In genomic region chr17:8220783-8221662, GRCh38 we compare ENCODE assay signal across 8 cellular contexts. TPM values are rescaled to one million over a fixed set of nuclear protein-coding genes. Genes with fewer than 3 reads are reported as not detected.
DNase-seq lines count a peak whose midpoint lies in the region; ATAC-seq, FAIRE-seq and TF ChIP-seq lines count a peak whose summit lies in the region.

No MANE protein-coding gene starts in this region.

- peaks cover 26% of the 10 kb centered on the region for H3K4me1 Mint-ChIP-seq in activated naive CD4-positive, alpha-beta T cell treated with anti-CD3 and anti-CD28 coated beads for 36 hours (ENCODE audit: low read depth)
- H3K4me1 Mint-ChIP-seq in stimulated activated naive CD8-positive, alpha-beta T cell treated with anti-CD3 and anti-CD28 coated beads, Interleukin-15, amount 100 ng/mL, for 72 hours: peaks cover 63% of the 10 kb centered on the region

- peak overlapping the region; percentile 64 for H2AFZ ChIP-seq in neuron (ENCODE audit: low read depth, low read length)

- H3K9me3 ChIP-seq in SK-N-MC (ENCODE audit: low read depth, low read length): no peaks in the 10 kb centered on the region
- H3K9me3 ChIP-seq in neuron (ENCODE audit: low read length): no peaks in the 10 kb centered on the region

- peak overlapping the region; percentile 96 for H3K4me3 Mint-ChIP-seq in activated naive CD4-positive, alpha-beta T cell treated with anti-CD3 and anti-CD28 coated beads for 36 hours
- peak overlapping the region; percentile 88 to 96 for H3K4me3 Mint-ChIP-seq in stimulated activated naive CD8-positive, alpha-beta T cell treated with anti-CD3 and anti-CD28 coated beads, Interleukin-15, amount 100 ng/mL, for 72 hours

- H3K27me3 ChIP-seq in neuron (ENCODE audit: insufficient read depth, low read length): no peaks in the 10 kb centered on the region

- H3K36me3 Mint-ChIP-seq in activated naive CD4-positive, alpha-beta T cell treated with anti-CD3 and anti-CD28 coated beads for 36 hours (ENCODE audit: low read depth): peaks cover 13% of the 10 kb centered on the region

- TF ChIP-seq POLR2A in NB4 (IDR thresholded peaks at IDR 0.05; ENCODE audit: extremely low read depth, insufficient read length): no peak

- H3K9me3 Mint-ChIP-seq in activated naive CD4-positive, alpha-beta T cell treated with anti-CD3 and anti-CD28 coated beads for 36 hours: no peaks in the 10 kb centered on the region
- no peaks in the 10 kb centered on the region for H3K9me3 Mint-ChIP-seq in stimulated activated naive CD8-positive, alpha-beta T cell treated with anti-CD3 and anti-CD28 coated beads, Interleukin-15, amount 100 ng/mL, for 72 hours

- peak overlapping the region; percentile 97 for H3K9ac ChIP-seq in SK-N-MC (ENCODE audit: insufficient read length)

- peaks cover 12% of the 10 kb centered on the region for H3K27me3 Mint-ChIP-seq in activated naive CD4-positive, alpha-beta T cell treated with anti-CD3 and anti-CD28 coated beads for 36 hours (ENCODE audit: low read depth)
- no peaks in the 10 kb centered on the region for H3K27me3 Mint-ChIP-seq in stimulated activated naive CD8-positive, alpha-beta T cell treated with anti-CD3 and anti-CD28 coated beads, Interleukin-15, amount 100 ng/mL, for 72 hours

- TF ChIP-seq CTCF in GM10266 (IDR thresholded peaks at IDR 0.05; ENCODE audit: control insufficient read depth, insufficient read depth, low read depth, missing control alignments) (no peak), NB4 (IDR thresholded peaks at IDR 0.05; ENCODE audit: low read depth, low read length) (no peak)

- intact Hi-C loops in activated naive CD4-positive, alpha-beta T cell treated with anti-CD3 and anti-CD28 coated beads for 36 hours (cut with micrococcal nuclease): no loop called here

- ATAC-seq in stimulated activated naive CD8-positive, alpha-beta T cell treated with anti-CD3 and anti-CD28 coated beads, Interleukin-15, amount 100 ng/mL, for 72 hours: peak; percentile 33
- no peak for ATAC-seq in GM18873 (IDR thresholded peaks at IDR 0.05; ENCODE audit: low FRiP score, unreplicated experiment)

- peak overlapping the region; percentile 96 for H3K27ac Mint-ChIP-seq in activated naive CD4-positive, alpha-beta T cell treated with anti-CD3 and anti-CD28 coated beads for 36 hours
- H3K27ac Mint-ChIP-seq in stimulated activated naive CD8-positive, alpha-beta T cell treated with anti-CD3 and anti-CD28 coated beads, Interleukin-15, amount 100 ng/mL, for 72 hours: peak overlapping the region; percentile 93 to 100

- DNase-seq in GM10266 (ENCODE audit: extremely low spot score): peak; percentile 66
- peak; percentile 83 for DNase-seq in NB4 (ENCODE audit: low read depth)
- peak; percentile 82 for DNase-seq in SK-N-MC (ENCODE audit: low read depth, low spot score)
- DNase-seq in activated naive CD4-positive, alpha-beta T cell treated with anti-CD3 and anti-CD28 coated beads for 36 hours: peak; percentile 98
- peak; percentile 56 to 69 for DNase-seq in frontal cortex (ENCODE audit: low spot score in 2 of 2)
- peak; percentile 87 to 91 for DNase-seq in stimulated activated naive CD8-positive, alpha-beta T cell treated with anti-CD3 and anti-CD28 coated beads, Interleukin-15, amount 100 ng/mL, for 72 hours

- H3K27ac ChIP-seq in SK-N-MC: peak overlapping the region; percentile 98

- CTCF ChIA-PET in activated naive CD4-positive, alpha-beta T cell treated with anti-CD3 and anti-CD28 coated beads for 36 hours (lab: Charles Lee): interaction anchor here (0.6 to 6.6 kb wide), 9 partner anchors 11 to 146 kb away, joined by 3 to 55 read pairs (median 5); partner anchors contain the start of genes ALOXE3, AURKB, BORCS6 and CTC1

- FAIRE-seq in frontal cortex (lab: Jason Lieb, UNC): no peak

- H3K4me1 ChIP-seq in neuron (ENCODE audit: insufficient read depth, low read length): peaks cover 13% of the 10 kb centered on the region

- peak overlapping the region; percentile 59 for H3K4me3 ChIP-seq in NB4 (ENCODE audit: low read depth, low read length)
- H3K4me3 ChIP-seq in SK-N-MC: peak overlapping the region; percentile 100
- H3K4me3 ChIP-seq in neuron (ENCODE audit: low read length): peak overlapping the region; percentile 73

- H3K36me3 ChIP-seq in SK-N-MC (ENCODE audit: insufficient read depth, low read length): no peaks in the 10 kb centered on the region
- H3K36me3 ChIP-seq in neuron (ENCODE audit: insufficient read depth, low read length): no peaks in the 10 kb centered on the region

RNA-seq across cellular contexts. Expression of gene AURKB, which starts 10.6 kb away (rescaled TPM):
- total RNA-seq in activated naive CD4-positive, alpha-beta T cell treated with anti-CD3 and anti-CD28 coated beads for 36 hours: 100 to 1,000 TPM; 243 TPM
- total RNA-seq in frontal cortex: 3.7 TPM

RNA-seq across cellular contexts. Expression of gene CTC1, which starts 26.8 kb away (rescaled TPM):
- total RNA-seq in activated naive CD4-positive, alpha-beta T cell treated with anti-CD3 and anti-CD28 coated beads for 36 hours: 10 to 100 TPM; 67.0 to 74.7 TPM
- total RNA-seq in frontal cortex: 9.8 TPM

RNA-seq across cellular contexts. Expression of gene PFAS, which starts 28.1 kb away (rescaled TPM):
- 100 to 1,000 TPM; 106 to 110 TPM for total RNA-seq in activated naive CD4-positive, alpha-beta T cell treated with anti-CD3 and anti-CD28 coated beads for 36 hours
- 22.8 TPM for total RNA-seq in frontal cortex

RNA-seq across cellular contexts. Expression of gene BORCS6, which starts 31.0 kb away (rescaled TPM):
- 1 to 10 TPM; 4.0 to 4.3 TPM for total RNA-seq in activated naive CD4-positive, alpha-beta T cell treated with anti-CD3 and anti-CD28 coated beads for 36 hours
- total RNA-seq in frontal cortex: 7.7 TPM

RNA-seq across cellular contexts. Expression of gene TMEM107, which starts 44.8 kb away (rescaled TPM):
- 10 to 100 TPM; 27.6 to 31.5 TPM for total RNA-seq in activated naive CD4-positive, alpha-beta T cell treated with anti-CD3 and anti-CD28 coated beads for 36 hours
- 23.6 TPM for total RNA-seq in frontal cortex

Comparison
In these comparisons a context has a peak if more than half of its experiments do, and no peak if none do; other contexts are left out.
1. RNA of gene AURKB, which starts 10.6 kb away (total RNA-seq): 243 TPM in activated naive CD4-positive, alpha-beta T cell treated with anti-CD3 and anti-CD28 coated beads for 36 hours; 3.7 TPM in frontal cortex (single experiment); every median in the first group is over 10 times any median in the second.
2. Peak in every context shown above with its lines, with median percentiles within 50 percentile points of each other: DNase-seq and H3K4me3 ChIP-seq.